8 cellular contexts compared by ENCODE assay signal in the genomic region with DNA sequence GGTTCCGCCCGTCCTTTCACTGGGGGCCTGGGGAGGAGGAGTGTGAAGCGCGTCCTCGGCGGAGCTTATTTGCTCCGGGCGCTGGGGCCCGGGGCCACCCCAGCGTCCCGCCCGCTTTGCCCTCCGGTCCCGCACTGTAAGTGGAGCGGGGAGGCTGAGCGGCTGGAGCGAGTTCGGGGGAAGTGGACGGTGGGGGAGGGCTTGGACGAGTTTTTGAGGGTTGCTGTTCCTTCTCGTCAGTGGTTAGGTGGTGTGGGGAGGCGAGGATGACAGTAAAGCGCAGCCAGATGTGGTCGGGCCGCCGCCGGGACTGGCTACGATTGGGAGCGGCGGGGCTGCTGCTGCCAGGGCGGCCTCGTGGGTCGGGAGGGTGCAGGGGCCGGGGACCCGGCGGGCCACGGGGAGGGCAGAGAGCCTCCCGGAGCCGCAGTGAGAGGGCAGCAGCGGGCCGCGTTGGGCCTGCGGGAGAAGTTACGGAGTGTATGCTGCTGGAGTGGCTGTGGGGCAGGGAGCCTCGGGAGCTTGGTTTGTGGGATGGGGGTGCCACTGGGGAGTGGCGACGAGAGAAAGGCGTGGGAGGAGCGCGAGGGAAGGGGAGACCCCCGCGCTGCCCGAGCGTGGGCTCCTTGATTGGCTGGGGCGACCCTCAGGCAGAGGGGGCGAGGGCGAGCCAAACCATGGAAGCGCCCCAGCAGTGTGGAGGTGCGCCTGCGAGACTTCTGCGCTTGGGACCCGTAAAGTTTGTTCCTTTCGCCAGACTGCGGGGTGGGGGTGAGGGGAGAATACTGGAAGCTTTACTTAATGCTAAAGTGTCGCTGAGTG. TPM values are rescaled to one million over a fixed set of nuclear protein-coding genes. Genes with fewer than 3 reads are reported as not detected.
DNase-seq lines count a peak whose midpoint lies in the region; ATAC-seq, FAIRE-seq and TF ChIP-seq lines count a peak whose summit lies in the region.

No MANE protein-coding gene starts in this region.

- TF ChIP-seq CTCF in fibroblast of villous mesenchyme (IDR thresholded peaks at IDR 0.05; ENCODE audit: insufficient read depth, low read depth, low read length) (peak; percentile 35), neural crest cell (conservative IDR thresholded peaks at IDR 0.05) (peak; percentile 54)

- H3K4me3 ChIP-seq in fibroblast of villous mesenchyme (ENCODE audit: low read depth, low read length), result peak overlapping the region; percentile 61

- no peaks in the 10 kb centered on the region for H3K36me3 Mint-ChIP-seq in neural crest cell (ENCODE audit: low read depth)
- no peaks in the 10 kb centered on the region for H3K36me3 Mint-ChIP-seq in activated T-helper 1 cell treated with anti-CD3 and anti-CD28 coated beads, Interleukin-12 subunit alpha, Interleukin-12 subunit beta, Interleukin-2, Interleukin-4 antibody, amounts not matched to agents 30 ng/mL and 10 ng/mL and 1 ng/mL, durations not matched to agents 14 hours and 24 hours and 36 hours (ENCODE audit: low read depth)

- H3K9me3 Mint-ChIP-seq in neural crest cell, result no peaks in the 10 kb centered on the region
- no peaks in the 10 kb centered on the region for H3K9me3 Mint-ChIP-seq in activated T-helper 1 cell treated with anti-CD3 and anti-CD28 coated beads, Interleukin-12 subunit alpha, Interleukin-12 subunit beta, Interleukin-2, Interleukin-4 antibody, amounts not matched to agents 30 ng/mL and 10 ng/mL and 1 ng/mL, durations not matched to agents 14 hours and 24 hours and 36 hours

- DNase-seq in AG08396 (ENCODE audit: low spot score), result peak; percentile 60
- DNase-seq in SK-N-DZ (ENCODE audit: low spot score), result peak; percentile 64
- peak; percentile 37 for DNase-seq in fibroblast of villous mesenchyme (ENCODE audit: low read depth)
- DNase-seq in neural crest cell (ENCODE audit: low read depth, low spot score), result peak; percentile 59
- DNase-seq in H54 (ENCODE audit: insufficient read length, low spot score), result no peak
- no peak for DNase-seq in activated T-helper 1 cell treated with anti-CD3 and anti-CD28 coated beads, Interleukin-12 subunit alpha, Interleukin-12 subunit beta, Interleukin-2, Interleukin-4 antibody, amounts not matched to agents 30 ng/mL and 10 ng/mL and 1 ng/mL, durations not matched to agents 14 hours and 24 hours and 36 hours (ENCODE audit: low spot score)

- peak overlapping the region; percentile 96 for H3K4me3 Mint-ChIP-seq in neural crest cell
- H3K4me3 Mint-ChIP-seq in activated T-helper 1 cell treated with anti-CD3 and anti-CD28 coated beads, Interleukin-12 subunit alpha, Interleukin-12 subunit beta, Interleukin-2, Interleukin-4 antibody, amounts not matched to agents 30 ng/mL and 10 ng/mL and 1 ng/mL, durations not matched to agents 14 hours and 24 hours and 36 hours, result no peak overlapping the region

- H3K4me1 Mint-ChIP-seq in neural crest cell, result peaks cover 47% of the 10 kb centered on the region
- H3K4me1 Mint-ChIP-seq in activated T-helper 1 cell treated with anti-CD3 and anti-CD28 coated beads, Interleukin-12 subunit alpha, Interleukin-12 subunit beta, Interleukin-2, Interleukin-4 antibody, amounts not matched to agents 30 ng/mL and 10 ng/mL and 1 ng/mL, durations not matched to agents 14 hours and 24 hours and 36 hours (ENCODE audit: low read depth), result no peaks in the 10 kb centered on the region

- no peaks in the 10 kb centered on the region for H3K27me3 Mint-ChIP-seq in neural crest cell (ENCODE audit: low read depth)
- H3K27me3 Mint-ChIP-seq in activated T-helper 1 cell treated with anti-CD3 and anti-CD28 coated beads, Interleukin-12 subunit alpha, Interleukin-12 subunit beta, Interleukin-2, Interleukin-4 antibody, amounts not matched to agents 30 ng/mL and 10 ng/mL and 1 ng/mL, durations not matched to agents 14 hours and 24 hours and 36 hours (ENCODE audit: insufficient read depth), result peaks cover 59% of the 10 kb centered on the region

- H3K27ac Mint-ChIP-seq in neural crest cell (ENCODE audit: unreplicated experiment), result peak overlapping the region; percentile 94
- H3K27ac Mint-ChIP-seq in activated T-helper 1 cell treated with anti-CD3 and anti-CD28 coated beads, Interleukin-12 subunit alpha, Interleukin-12 subunit beta, Interleukin-2, Interleukin-4 antibody, amounts not matched to agents 30 ng/mL and 10 ng/mL and 1 ng/mL, durations not matched to agents 14 hours and 24 hours and 36 hours, result no peak overlapping the region

- TF ChIP-seq POLR2A in H54 (IDR thresholded peaks at IDR 0.05; ENCODE audit: low read depth, low read length), result no peak; the same call in 1 of the 2 replicates

- ATAC-seq in HG03432 (IDR thresholded peaks at IDR 0.05; ENCODE audit: unreplicated experiment), result peak; percentile 47
- no peak for ATAC-seq in GM21423 (IDR thresholded peaks at IDR 0.05; ENCODE audit: unreplicated experiment)

- FAIRE-seq in H54 (lab: Jason Lieb, UNC), result no peak

- intact Hi-C loops in activated T-helper 1 cell treated with anti-CD3 and anti-CD28 coated beads, Interleukin-12 subunit alpha, Interleukin-12 subunit beta, Interleukin-2, Interleukin-4 antibody, amounts not matched to agents 30 ng/mL and 10 ng/mL and 1 ng/mL, durations not matched to agents 14 hours and 24 hours and 36 hours (cut with micrococcal nuclease), result no loop called here

RNA-seq across cellular contexts. Expression of a gene that starts 2.1 kb away (rescaled TPM):
- polyA plus RNA-seq in SK-N-DZ (2014; cell fraction: cytosol; rRNA removed), result 49.2 and 55.7 TPM in 2 replicates
- 36.8 and 47.0 TPM in 2 replicates for polyA plus RNA-seq in SK-N-DZ (2014; cell fraction: nucleus; rRNA removed)
- total RNA-seq in fibroblast of villous mesenchyme (11.6 and 15.1 TPM in 2 replicates), neural crest cell (168 and 170 TPM in 2 replicates)
- not detected in 2 replicates for total RNA-seq in activated T-helper 1 cell treated with anti-CD3 and anti-CD28 coated beads, Interleukin-12 subunit alpha, Interleukin-12 subunit beta, Interleukin-2, Interleukin-4 antibody, amounts not matched to agents 30 ng/mL and 10 ng/mL and 1 ng/mL, durations not matched to agents 14 hours and 24 hours and 36 hours

Comparison
In these comparisons a context has a peak if more than half of its experiments do, and no peak if none do; other contexts are left out.
1. DNase-seq: peak in AG08396 (single experiment), SK-N-DZ (single experiment), fibroblast of villous mesenchyme (single experiment) and neural crest cell (single experiment); none in H54 (single experiment) and activated T-helper 1 cell treated with anti-CD3 and anti-CD28 coated beads, Interleukin-12 subunit alpha, Interleukin-12 subunit beta, Interleukin-2, Interleukin-4 antibody, amounts not matched to agents 30 ng/mL and 10 ng/mL and 1 ng/mL, durations not matched to agents 14 hours and 24 hours and 36 hours (single experiment).
2. RNA of a gene that starts 2.1 kb away (total RNA-seq): 168 to 170 TPM in neural crest cell and 11.6 to 15.1 TPM in fibroblast of villous mesenchyme; not detected in activated T-helper 1 cell treated with anti-CD3 and anti-CD28 coated beads, Interleukin-12 subunit alpha, Interleukin-12 subunit beta, Interleukin-2, Interleukin-4 antibody, amounts not matched to agents 30 ng/mL and 10 ng/mL and 1 ng/mL, durations not matched to agents 14 hours and 24 hours and 36 hours; every median in the first group is over 10 times any median in the second.